ENCODE assay signal across 8 cellular contexts in genomic region chr6:36599791-36600209, GRCh38. TPM values are rescaled to one million over a fixed set of nuclear protein-coding genes. Genes with fewer than 3 reads are reported as not detected.
A peak's percentile ranks its signal among the peaks of the same experiment; 100 is the strongest.
DNase-seq lines count a peak whose midpoint lies in the region; ATAC-seq, FAIRE-seq and TF ChIP-seq lines count a peak whose summit lies in the region.
"Had no signal": no experiment of that assay in that cellular context is flagged by ENCODE, and none has a peak within 500 bp of the region (broad histone marks: within the 10 kb centered on the region; RNA-seq: fewer than 3 reads in every experiment).

No MANE protein-coding gene starts in this region.

- no peak for TF ChIP-seq CTCF in esophagus muscularis mucosa (IDR thresholded peaks at IDR 0.05)
- no peak for TF ChIP-seq CTCF in ovary (IDR thresholded peaks at IDR 0.05)

- H3K27me3 ChIP-seq in esophagus muscularis mucosa (no peaks in the 10 kb centered on the region), ovary (no peaks in the 10 kb centered on the region)

- peak overlapping the region; percentile 18 to 99 (median 44) for H3K27ac ChIP-seq in esophagus muscularis mucosa (replicated peaks in 1 of 4)
- no peak overlapping the region for H3K27ac ChIP-seq in ovary
- H3K27ac ChIP-seq: VCaP had no signal

- H3K9me3 ChIP-seq in esophagus muscularis mucosa, result no peaks in the 10 kb centered on the region
- no peaks in the 10 kb centered on the region for H3K9me3 ChIP-seq in ovary

- DNase-seq in NAMALWA (ENCODE audit: low spot score), result peak; percentile 50
- DNase-seq in activated T-cell treated with anti-CD3 and anti-CD28 coated beads for 4 hours, result peak; percentile 25
- DNase-seq in esophagus muscularis mucosa (ENCODE audit: extremely low spot score), result no peak
- peak; percentile 33 to 63 (median 45) for DNase-seq in ovary
- no peak for DNase-seq in H54 (ENCODE audit: insufficient read length, low spot score)
- no peak for DNase-seq in HTR-8/SVneo (ENCODE audit: insufficient read length, low spot score)

- WGBS in esophagus muscularis mucosa, result 55% methylated on average over 14 of the region's 14 CpGs
- WGBS in ovary, 3 donors, result 28 to 35% (median 28%) methylated on average over 14 of the region's 14 CpGs

- H3K4me3 ChIP-seq in esophagus muscularis mucosa, result peak overlapping the region; percentile 75 to 85 (median 78)
- H3K4me3 ChIP-seq in ovary, result peak overlapping the region; percentile 20

- FAIRE-seq in H54 (lab: Jason Lieb, UNC) (no peak), HTR-8/SVneo (lab: Jason Lieb, UNC) (no peak)

- H3K4me1 ChIP-seq in esophagus muscularis mucosa, result peaks cover 70 to 83% (median 82%) of the 10 kb centered on the region in 4 donors
- peaks cover 18% of the 10 kb centered on the region for H3K4me1 ChIP-seq in ovary (ENCODE audit: insufficient read depth)

- TF ChIP-seq POLR2A in esophagus muscularis mucosa (IDR thresholded peaks at IDR 0.05; ENCODE audit: low read depth) (no peak), ovary (IDR thresholded peaks at IDR 0.05) (no peak), H54 (IDR thresholded peaks at IDR 0.05; ENCODE audit: low read depth, low read length) (no peak)

- TF ChIP-seq EP300 in esophagus muscularis mucosa (IDR thresholded peaks at IDR 0.05), result no peak
- TF ChIP-seq EP300 in ovary (IDR thresholded peaks at IDR 0.05), result no peak

- ATAC-seq in GM18907 (IDR thresholded peaks at IDR 0.05; ENCODE audit: unreplicated experiment), result no peak

- intact Hi-C loops in esophagus muscularis mucosa (cut with DNase I) (loop anchor here (5.0 kb wide), 1 partner anchor 157 kb away; the partner anchor contains the start of genes KCTD20 and PXT1), ovary (cut with DNase I) (loop anchor here in 2 of 4 donors (5.0 to 10.0 kb wide), 3 partner anchors 155 to 697 kb away; partner anchors contain the start of genes KCTD20 (in 1 of the 2) and PXT1 (in 1 of the 2))

- H3K36me3 ChIP-seq in esophagus muscularis mucosa (peaks cover 71 to 84% (median 79%) of the 10 kb centered on the region in 4 donors), ovary (no peaks in the 10 kb centered on the region)

RNA-seq across cellular contexts. Expression of gene SRSF3, which starts 5.6 kb away (rescaled TPM):
- 100 to 1,000 TPM; 149 to 226 (median 180) TPM for total RNA-seq in esophagus muscularis mucosa
- 100 to 1,000 TPM; 146 to 345 (median 280) TPM for total RNA-seq in ovary
- 100 to 1,000 TPM; 244 to 267 TPM for polyA plus RNA-seq in ovary

RNA-seq across cellular contexts. Expression of gene STK38, which starts 52.5 kb away (rescaled TPM):
- total RNA-seq in esophagus muscularis mucosa, result 10 to 100 TPM; 32.0 to 44.3 (median 40.3) TPM
- 10 to 100 TPM in 6 of 7 donors, 1 to 10 TPM in 1; 8.9 to 24.2 (median 15.5) TPM for total RNA-seq in ovary
- polyA plus RNA-seq in ovary, result 10 to 100 TPM in 1 of 2 donors, 1 to 10 TPM in 1; 9.0 to 35.4 TPM

Comparison
In these comparisons a context has a peak if more than half of its experiments do, and no peak if none do; other contexts are left out.
1. DNase-seq: peak in NAMALWA (single experiment), activated T-cell treated with anti-CD3 and anti-CD28 coated beads for 4 hours (single experiment) and ovary (5 of 5); none in esophagus muscularis mucosa (single experiment), H54 (single experiment) and HTR-8/SVneo (single experiment).
2. H3K27ac ChIP-seq: peak in esophagus muscularis mucosa (4 of 4); none in ovary (0 of 2).